ENCODE assay signal across 12 cellular contexts in genomic region chr13:23966221-23966690, GRCh38.
DNase-seq lines count a peak whose midpoint lies in the region; ATAC-seq and TF ChIP-seq lines count a peak whose summit lies in the region.
"Had no signal": no experiment of that assay in that cellular context is flagged by ENCODE, and none has a peak within 500 bp of the region (broad histone marks: within the 10 kb centered on the region; RNA-seq: fewer than 3 reads in every experiment).

No MANE protein-coding gene starts in this region.

- H3K4me1 ChIP-seq in DND-41 (ENCODE audit: insufficient read depth, low read length) = no peaks in the 10 kb centered on the region
- peaks cover 29% of the 10 kb centered on the region for H3K4me1 ChIP-seq in OCI-LY3 (ENCODE audit: low read length)
- no peaks in the 10 kb centered on the region for H3K4me1 ChIP-seq in parathyroid adenoma
- peaks cover 31% of the 10 kb centered on the region for H3K4me1 ChIP-seq in Caco-2
- peaks cover 6% of the 10 kb centered on the region for H3K4me1 ChIP-seq in SJCRH30
- H3K4me1 ChIP-seq: ascending aorta had no signal

- no peak overlapping the region for H3K9ac ChIP-seq in DND-41 (ENCODE audit: low read depth, low read length)
- H3K9ac ChIP-seq in OCI-LY3 (ENCODE audit: low read length) = no peak overlapping the region
- no peak overlapping the region for H3K9ac ChIP-seq in parathyroid adenoma

- H3K27me3 Mint-ChIP-seq in effector memory CD8-positive, alpha-beta T cell = no peaks in the 10 kb centered on the region
- no peaks in the 10 kb centered on the region for H3K27me3 Mint-ChIP-seq in nephron progenitor cell (ENCODE audit: low read depth, poor library complexity)
- no peaks in the 10 kb centered on the region for H3K27me3 Mint-ChIP-seq in Caco-2 (ENCODE audit: insufficient read depth, unreplicated experiment)

- TF ChIP-seq CTCF in DND-41 (IDR thresholded peaks at IDR 0.05; ENCODE audit: borderline replicate concordance, extremely low read depth, low read length, poor library complexity, severe bottlenecking) (no peak), OCI-LY3 (IDR thresholded peaks at IDR 0.05; ENCODE audit: low read depth, low read length) (no peak), parathyroid adenoma (IDR thresholded peaks at IDR 0.05) (no peak), nephron progenitor cell (IDR thresholded peaks at IDR 0.05) (no peak), Caco-2 (IDR thresholded peaks at IDR 0.05; ENCODE audit: insufficient read depth in 1 of 2, low read depth in 1 of 2, low read length in 1 of 2, severe bottlenecking in 1 of 2, unreplicated experiment in 1 of 2) (no peak)

- H2AFZ ChIP-seq in DND-41 (ENCODE audit: low read depth, low read length) (no peak overlapping the region), OCI-LY3 (ENCODE audit: low read depth, low read length) (0 out of 2 replicates have a peak overlapping the region, but pooled peaks have one; percentile 93), parathyroid adenoma (peak overlapping the region; percentile 64)

- H3K79me2 ChIP-seq in DND-41 (ENCODE audit: insufficient read depth, low read length) (no peaks in the 10 kb centered on the region), OCI-LY3 (ENCODE audit: low read length) (no peaks in the 10 kb centered on the region), parathyroid adenoma (no peaks in the 10 kb centered on the region)

- peak overlapping the region; percentile 86 to 95 for H3K27ac Mint-ChIP-seq in effector memory CD8-positive, alpha-beta T cell
- H3K27ac Mint-ChIP-seq in nephron progenitor cell (no peak overlapping the region), Caco-2 (ENCODE audit: unreplicated experiment) (no peak overlapping the region)
- H3K27ac Mint-ChIP-seq: WTC11 had no signal

- DNase-seq in DND-41 (no peak), nephron progenitor cell (no peak), COLO668 (lab: John Stamatoyannopoulos, UW; ENCODE audit: unreplicated experiment) (no peak), Caco-2 (no peak), SJCRH30 (no peak)
- DNase-seq in effector memory CD8-positive, alpha-beta T cell = no peak
- DNase-seq: left colon, NCI-H2029 treated with DMSO at 0.1 percent for 48 hours had no signal

- H3K36me3 ChIP-seq in DND-41 (ENCODE audit: insufficient read depth, low read length) (no peaks in the 10 kb centered on the region), OCI-LY3 (replicated peaks; ENCODE audit: low read depth, low read length) (no peaks in the 10 kb centered on the region), parathyroid adenoma (ENCODE audit: control insufficient read depth, insufficient read depth, low read length) (no peaks in the 10 kb centered on the region), Caco-2 (ENCODE audit: control insufficient read depth, insufficient read depth, low read length) (no peaks in the 10 kb centered on the region), SJCRH30 (no peaks in the 10 kb centered on the region)
- H3K36me3 ChIP-seq: ascending aorta had no signal

- no peaks in the 10 kb centered on the region for H3K36me3 Mint-ChIP-seq in effector memory CD8-positive, alpha-beta T cell (ENCODE audit: insufficient read depth)
- H3K36me3 Mint-ChIP-seq in nephron progenitor cell (ENCODE audit: low read depth) = no peaks in the 10 kb centered on the region
- no peaks in the 10 kb centered on the region for H3K36me3 Mint-ChIP-seq in Caco-2 (ENCODE audit: insufficient read depth, unreplicated experiment)
- H3K36me3 Mint-ChIP-seq: WTC11 had no signal

- H3K27ac ChIP-seq in DND-41 (ENCODE audit: low read length) = no peak overlapping the region
- H3K27ac ChIP-seq in OCI-LY3 (ENCODE audit: low read length) = no peak overlapping the region
- H3K27ac ChIP-seq in parathyroid adenoma = no peak overlapping the region
- no peak overlapping the region for H3K27ac ChIP-seq in SJCRH30
- H3K27ac ChIP-seq: ascending aorta had no signal

- H3K4me2 ChIP-seq in DND-41 (ENCODE audit: insufficient read depth, low read length) = peak overlapping the region; percentile 28; the same call in 1 of the 2 replicates
- peak overlapping the region; percentile 56 for H3K4me2 ChIP-seq in OCI-LY3 (ENCODE audit: low read length)
- H3K4me2 ChIP-seq in parathyroid adenoma (ENCODE audit: low read length) = peak overlapping the region; percentile 18

- CTCF ChIA-PET in Caco-2 (lab: Charles Lee) = no interaction called here

- H4K20me1 ChIP-seq in DND-41 (ENCODE audit: insufficient read depth, low read length) = no peaks in the 10 kb centered on the region
- H4K20me1 ChIP-seq in OCI-LY3 (ENCODE audit: insufficient read depth, low read length) = no peaks in the 10 kb centered on the region

- H3K27me3 ChIP-seq in DND-41 (ENCODE audit: insufficient read depth, low read length, poor library complexity) (peaks cover 8% of the 10 kb centered on the region), OCI-LY3 (ENCODE audit: low read depth, low read length) (no peaks in the 10 kb centered on the region), parathyroid adenoma (ENCODE audit: control insufficient read depth, insufficient read depth, low read length) (no peaks in the 10 kb centered on the region), Caco-2 (replicated peaks; ENCODE audit: control insufficient read depth, insufficient read depth, low read length) (no peaks in the 10 kb centered on the region), SJCRH30 (no peaks in the 10 kb centered on the region)
- H3K27me3 ChIP-seq: ascending aorta had no signal

- intact Hi-C loops in Caco-2 (cut with micrococcal nuclease; ENCODE audit: unreplicated experiment) = no loop called here

- H3K9me3 Mint-ChIP-seq in effector memory CD8-positive, alpha-beta T cell = no peaks in the 10 kb centered on the region
- peaks cover 3% of the 10 kb centered on the region for H3K9me3 Mint-ChIP-seq in nephron progenitor cell
- no peaks in the 10 kb centered on the region for H3K9me3 Mint-ChIP-seq in Caco-2 (ENCODE audit: unreplicated experiment)
- H3K9me3 Mint-ChIP-seq: WTC11 had no signal

- no peak overlapping the region for H3K4me3 ChIP-seq in DND-41 (ENCODE audit: low read depth in 1 of 2, low read length in 2 of 2)
- H3K4me3 ChIP-seq in OCI-LY3 (ENCODE audit: low read length) = peak overlapping the region; percentile 57
- no peak overlapping the region for H3K4me3 ChIP-seq in parathyroid adenoma (ENCODE audit: low read depth, low read length)
- no peak overlapping the region for H3K4me3 ChIP-seq in Caco-2 (ENCODE audit: low read depth, low read length)
- no peak overlapping the region for H3K4me3 ChIP-seq in SJCRH30
- H3K4me3 ChIP-seq: ascending aorta had no signal

- POLR2A ChIA-PET in Caco-2 (lab: Charles Lee) = no interaction called here

- BruUV-seq in Caco-2 (replicated peaks; lab: Mats Ljungman, UMichigan) = no TSS peak

- H3K9me3 ChIP-seq in DND-41 (ENCODE audit: insufficient read depth, low read length, severe bottlenecking) (no peaks in the 10 kb centered on the region), OCI-LY3 (ENCODE audit: insufficient read depth, low read length) (no peaks in the 10 kb centered on the region), parathyroid adenoma (ENCODE audit: control insufficient read depth, low read length) (no peaks in the 10 kb centered on the region), Caco-2 (no peaks in the 10 kb centered on the region), SJCRH30 (replicated peaks) (no peaks in the 10 kb centered on the region)
- H3K9me3 ChIP-seq: ascending aorta had no signal

- ATAC-seq in DND-41 (ENCODE audit: insufficient read depth, low read depth) = no peak
- no peak for ATAC-seq in effector memory CD8-positive, alpha-beta T cell (replicated peaks)
- ATAC-seq: WTC11 had no signal

- peaks cover 16 to 27% of the 10 kb centered on the region in 2 donors for H3K4me1 Mint-ChIP-seq in effector memory CD8-positive, alpha-beta T cell (ENCODE audit: low read depth in 2 of 2)
- no peaks in the 10 kb centered on the region for H3K4me1 Mint-ChIP-seq in nephron progenitor cell
- H3K4me1 Mint-ChIP-seq in Caco-2 (ENCODE audit: low read depth, unreplicated experiment) = peaks cover 24% of the 10 kb centered on the region
- H3K4me1 Mint-ChIP-seq: WTC11 had no signal

- peak overlapping the region; percentile 74 to 76 for H3K4me3 Mint-ChIP-seq in effector memory CD8-positive, alpha-beta T cell
- H3K4me3 Mint-ChIP-seq in nephron progenitor cell (no peak overlapping the region), Caco-2 (ENCODE audit: unreplicated experiment) (no peak overlapping the region)
- H3K4me3 Mint-ChIP-seq: WTC11 had no signal

Comparison
In these comparisons a context has a peak if more than half of its experiments do, and no peak if none do; other contexts are left out.
1. H3K27ac Mint-ChIP-seq: peak in effector memory CD8-positive, alpha-beta T cell (2 of 2); none in nephron progenitor cell (single experiment) and Caco-2 (single experiment).
2. H3K4me3 Mint-ChIP-seq: peak in effector memory CD8-positive, alpha-beta T cell (2 of 2); none in nephron progenitor cell (single experiment) and Caco-2 (single experiment).
3. Peak in every context shown above with its lines, with median percentiles within 50 percentile points of each other: H3K4me2 ChIP-seq.